ENCODE assay signal across 28 cellular contexts in the genomic region with DNA sequence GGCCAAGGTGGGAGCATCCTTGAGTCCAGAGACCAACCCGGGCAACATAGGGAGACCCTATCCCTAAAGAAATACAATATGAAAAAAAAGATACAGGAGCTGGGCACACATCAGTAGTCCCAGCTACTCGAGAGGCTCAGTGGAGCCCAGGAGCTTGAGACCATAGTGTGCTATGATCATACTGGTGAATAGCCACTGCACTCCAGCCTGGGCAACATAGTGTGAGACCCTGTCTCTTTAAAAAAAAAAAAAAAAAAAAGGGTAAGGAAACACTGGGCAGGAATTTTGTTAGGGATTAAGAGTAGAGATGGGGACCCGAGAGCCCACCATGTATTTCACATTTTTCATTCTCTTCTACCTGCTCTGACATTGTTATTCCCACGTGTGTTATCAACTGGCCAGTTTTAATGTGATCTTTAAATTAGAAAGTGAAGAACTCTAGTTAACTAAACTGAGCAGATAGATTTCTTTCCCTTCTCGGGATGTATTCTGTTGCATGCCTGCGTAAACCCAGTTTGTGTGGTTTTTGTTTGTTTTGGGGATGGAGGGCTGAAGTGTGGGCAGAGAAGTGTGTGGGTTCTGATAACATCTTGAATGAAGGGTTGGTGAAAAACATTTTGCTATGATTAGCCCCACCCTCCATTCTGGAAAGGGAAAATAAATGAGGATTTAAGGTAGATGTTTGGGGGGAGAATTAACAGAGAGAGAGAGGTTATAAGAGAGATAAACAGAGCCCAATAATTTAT. TPM values are rescaled to one million over a fixed set of nuclear protein-coding genes. Genes with fewer than 3 reads are reported as not detected.
DNase-seq lines count a peak whose midpoint lies in the region; ATAC-seq, FAIRE-seq and TF ChIP-seq lines count a peak whose summit lies in the region.
"Had no signal": no experiment of that assay in that cellular context is flagged by ENCODE, and none has a peak within 500 bp of the region (broad histone marks: within the 10 kb centered on the region; RNA-seq: fewer than 3 reads in every experiment).

No MANE protein-coding gene starts in this region.

- H3K27ac Mint-ChIP-seq in brain (peak overlapping the region in 3 of 5 experiments; percentile 4 to 27 (median 4)), nephron progenitor cell (peak overlapping the region; percentile 87)
- H3K27ac Mint-ChIP-seq in stimulated activated naive CD8-positive, alpha-beta T cell treated with anti-CD3 and anti-CD28 coated beads, Interleukin-15, amount 100 ng/mL, for 72 hours, result peak overlapping the region in 1 of 2 donors; percentile 74
- H3K27ac Mint-ChIP-seq: activated naive CD8-positive, alpha-beta T cell treated with anti-CD3 and anti-CD28 coated beads, Interleukin-2, amount 10 ng/mL, durations not matched to agents 7 days and 5 days had no signal

- TF ChIP-seq CTCF in brain (conservative IDR thresholded peaks at IDR 0.05), result no peak
- TF ChIP-seq CTCF in nephron progenitor cell (IDR thresholded peaks at IDR 0.05), result no peak
- no peak for TF ChIP-seq CTCF in GM13977 (IDR thresholded peaks at IDR 0.05; ENCODE audit: extremely low read depth, insufficient read depth, missing control alignments)

- TF ChIP-seq POLR2A in GM12892 (IDR thresholded peaks at IDR 0.05; ENCODE audit: low read depth, low read length), result peak; percentile 30; the same call in 1 of the 2 replicates

- no peak for ATAC-seq in stimulated activated naive CD8-positive, alpha-beta T cell treated with anti-CD3 and anti-CD28 coated beads, Interleukin-15, amount 100 ng/mL, for 72 hours
- ATAC-seq: esophagus mucosa, gastrocnemius medialis, left lung, natural killer cell had no signal

- H3K4me1 Mint-ChIP-seq in brain, result peaks cover 13% of the 10 kb centered on the region
- H3K4me1 Mint-ChIP-seq in nephron progenitor cell, result peaks cover 16% of the 10 kb centered on the region
- peaks cover 41% of the 10 kb centered on the region for H3K4me1 Mint-ChIP-seq in stimulated activated naive CD8-positive, alpha-beta T cell treated with anti-CD3 and anti-CD28 coated beads, Interleukin-15, amount 100 ng/mL, for 72 hours

- H3K9me3 Mint-ChIP-seq in brain (no peaks in the 10 kb centered on the region), nephron progenitor cell (no peaks in the 10 kb centered on the region)
- no peaks in the 10 kb centered on the region for H3K9me3 Mint-ChIP-seq in stimulated activated naive CD8-positive, alpha-beta T cell treated with anti-CD3 and anti-CD28 coated beads, Interleukin-15, amount 100 ng/mL, for 72 hours
- H3K9me3 Mint-ChIP-seq: activated naive CD8-positive, alpha-beta T cell treated with anti-CD3 and anti-CD28 coated beads, Interleukin-2, amount 10 ng/mL, durations not matched to agents 7 days and 5 days; H9; immature natural killer cell; natural killer cell had no signal

- H3K27me3 Mint-ChIP-seq in brain, result no peaks in the 10 kb centered on the region
- no peaks in the 10 kb centered on the region for H3K27me3 Mint-ChIP-seq in nephron progenitor cell (ENCODE audit: low read depth, poor library complexity)
- H3K27me3 Mint-ChIP-seq in stimulated activated naive CD8-positive, alpha-beta T cell treated with anti-CD3 and anti-CD28 coated beads, Interleukin-15, amount 100 ng/mL, for 72 hours, result no peaks in the 10 kb centered on the region
- H3K27me3 Mint-ChIP-seq: activated naive CD8-positive, alpha-beta T cell treated with anti-CD3 and anti-CD28 coated beads, Interleukin-2, amount 10 ng/mL, durations not matched to agents 7 days and 5 days had no signal

- H3K36me3 Mint-ChIP-seq in brain, result peaks cover 51% of the 10 kb centered on the region
- H3K36me3 Mint-ChIP-seq in nephron progenitor cell (ENCODE audit: low read depth), result peaks cover 62% of the 10 kb centered on the region
- H3K36me3 Mint-ChIP-seq: natural killer cell had no signal

- in situ Hi-C loops in GM13977 (cut with MboI; ENCODE audit: low pct_unique_long_range_greater_than_20kb, low sequenced_read_pairs, unreplicated experiment), result no loop called here

- H3K4me3 Mint-ChIP-seq in brain (no peak overlapping the region), nephron progenitor cell (no peak overlapping the region)
- no peak overlapping the region for H3K4me3 Mint-ChIP-seq in stimulated activated naive CD8-positive, alpha-beta T cell treated with anti-CD3 and anti-CD28 coated beads, Interleukin-15, amount 100 ng/mL, for 72 hours
- H3K4me3 Mint-ChIP-seq: activated naive CD8-positive, alpha-beta T cell treated with anti-CD3 and anti-CD28 coated beads, Interleukin-2, amount 10 ng/mL, durations not matched to agents 7 days and 5 days; H9; immature natural killer cell; natural killer cell had no signal

- no peak for FAIRE-seq in GM12892 (lab: Jason Lieb, UNC)

- peak; percentile 14 for DNase-seq in NCI-H2107 treated with DMSO at 0.1 percent for 48 hours (lab: John Stamatoyannopoulos, UW; ENCODE audit: unreplicated experiment)
- no peak for DNase-seq in NCI-H2107 (lab: John Stamatoyannopoulos, UW)
- no peak for DNase-seq in GM12892 (ENCODE audit: insufficient read length)
- no peak for DNase-seq in nephron progenitor cell
- no peak for DNase-seq in stimulated activated naive CD8-positive, alpha-beta T cell treated with anti-CD3 and anti-CD28 coated beads, Interleukin-15, amount 100 ng/mL, for 72 hours
- DNase-seq in HCEC 1CT, result no peak
- DNase-seq in GM13977 (ENCODE audit: low spot score), result no peak
- DNase-seq: activated naive CD8-positive, alpha-beta T cell treated with anti-CD3 and anti-CD28 coated beads, Interleukin-2, amount 10 ng/mL, durations not matched to agents 7 days and 5 days; brain microvascular endothelial cell; effector memory CD4-positive, alpha-beta T cell; gastrocnemius medialis; H9; hippocampal formation; immature natural killer cell; Kasumi-1; left lung; midbrain; natural killer cell; NCI-H1048; NCI-H187 treated with DMSO at 0.1 percent for 48 hours; NCI-H345; NCI-H774; ovary; stimulated activated CD4-positive, alpha-beta T cell treated with anti-CD3 and anti-CD28 coated beads, Interleukin-4, amount 100 ng/mL, for 4 hours; stimulated activated naive CD4-positive, alpha-beta T cell; transverse colon had no signal

RNA-seq across cellular contexts. Expression of a gene that starts 17.2 kb away (rescaled TPM):
- 3.3 TPM for polyA plus RNA-seq in GM12892 (2012; ENCODE audit: missing spikeins)
- polyA plus RNA-seq in brain (ENCODE audit: insufficient read depth, low read depth, low replicate concordance), result 3.4 TPM

RNA-seq across cellular contexts. Expression of a gene that starts 37.3 kb away (rescaled TPM):
- 48.5 TPM for polyA plus RNA-seq in GM12892 (2012; ENCODE audit: missing spikeins)
- 36.3 TPM for polyA plus RNA-seq in brain (ENCODE audit: insufficient read depth, low read depth, low replicate concordance)

RNA-seq across cellular contexts. Expression of a gene that starts 37.4 kb away (rescaled TPM):
- polyA plus RNA-seq in GM12892 (2012; ENCODE audit: missing spikeins), result 73.6 TPM
- polyA plus RNA-seq in brain (ENCODE audit: insufficient read depth, low read depth, low replicate concordance), result 151 TPM
